8 cellular contexts compared by ENCODE assay signal in genomic region chr11:46277623-46278386, GRCh38. TPM values are rescaled to one million over a fixed set of nuclear protein-coding genes. Genes with fewer than 3 reads are reported as not detected.
A peak's percentile ranks its signal among the peaks of the same experiment; 100 is the strongest.
DNase-seq lines count a peak whose midpoint lies in the region; TF ChIP-seq lines count a peak whose summit lies in the region.

Gene CREB3L1 (plus strand): TSS chr11:46277662. CDS start chr11:46278112, 450 bp downstream.

- peaks cover 47 to 78% (median 60%) of the 10 kb centered on the region in 4 donors for H3K4me1 ChIP-seq in esophagus muscularis mucosa

- no peak for TF ChIP-seq POLR2A in esophagus muscularis mucosa (IDR thresholded peaks at IDR 0.05; ENCODE audit: low read depth)

- peak within 1 kb of the TSS; percentile 83 for H3K27ac Mint-ChIP-seq in osteocyte (ENCODE audit: unreplicated experiment)

- in situ Hi-C loops in G401 (cut with HindIII; ENCODE audit: low sequenced_read_pairs), result no loop called here

- intact Hi-C loops in esophagus muscularis mucosa (cut with DNase I), result no loop called here

- H3K27me3 ChIP-seq in esophagus muscularis mucosa, result peaks cover 0 to 54% (median 16%) of the 10 kb centered on the region in 4 donors

- TF ChIP-seq CTCF in esophagus muscularis mucosa (IDR thresholded peaks at IDR 0.05) (no peak), osteocyte (IDR thresholded peaks at IDR 0.05) (no peak)

- DNase-seq in ELR (ENCODE audit: low read depth) (peak; percentile 49), M059J (ENCODE audit: low read depth) (peak; percentile 23), esophagus muscularis mucosa (ENCODE audit: extremely low spot score) (no peak), osteocyte (ENCODE audit: extremely low spot score, unreplicated experiment) (no peak), NCI-H1048 (lab: John Stamatoyannopoulos, UW) (no peak), NCI-H1694 treated with DMSO at 0.1 percent for 48 hours (lab: John Stamatoyannopoulos, UW) (no peak), G401 (ENCODE audit: low spot score) (no peak)
- DNase-seq in stimulated activated CD4-positive, alpha-beta T cell treated with anti-CD3 and anti-CD28 coated beads, Interleukin-4, amount 100 ng/mL, for 1 hour, result no peak

- H3K36me3 Mint-ChIP-seq in osteocyte (ENCODE audit: unreplicated experiment), result peaks cover 2% of the 10 kb centered on the region

- no peaks in the 10 kb centered on the region for H3K36me3 ChIP-seq in esophagus muscularis mucosa

- H3K4me1 Mint-ChIP-seq in osteocyte (ENCODE audit: unreplicated experiment), result peaks cover 71% of the 10 kb centered on the region

- H3K27me3 Mint-ChIP-seq in osteocyte (ENCODE audit: unreplicated experiment), result no peaks in the 10 kb centered on the region

- no peaks in the 10 kb centered on the region for H3K9me3 ChIP-seq in esophagus muscularis mucosa

- WGBS in esophagus muscularis mucosa, result 7% methylated on average over 4 of the region's 61 CpGs

- H3K4me3 Mint-ChIP-seq in osteocyte (ENCODE audit: unreplicated experiment), result peak within 1 kb of the TSS; percentile 84

- H3K9me3 Mint-ChIP-seq in osteocyte (ENCODE audit: unreplicated experiment), result no peaks in the 10 kb centered on the region

- peak within 1 kb of the TSS; percentile 62 to 76 (median 68) for H3K27ac ChIP-seq in esophagus muscularis mucosa (replicated peaks in 1 of 4)

- no peak for TF ChIP-seq EP300 in esophagus muscularis mucosa (IDR thresholded peaks at IDR 0.05)

- H3K4me3 ChIP-seq in esophagus muscularis mucosa, result peak within 1 kb of the TSS; percentile 52 to 70 (median 56)

RNA-seq across cellular contexts. Expression of gene CREB3L1, which starts in this region (rescaled TPM):
- total RNA-seq in M059J (2014; rRNA removed; shearing (Covaris generic)), result 40.1 and 70.3 TPM in 2 replicates
- 1 to 10 TPM; 1.3 to 8.7 (median 3.7) TPM for total RNA-seq in esophagus muscularis mucosa
- 77.0 and 78.6 TPM in 2 replicates for total RNA-seq in osteocyte
- 2.4 and 7.2 TPM in 2 replicates for total RNA-seq in G401 (2014; rRNA removed; shearing (Covaris generic))

Comparison
In these comparisons a context has a peak if more than half of its experiments do, and no peak if none do; other contexts are left out.
1. DNase-seq: peak in ELR (single experiment) and M059J (single experiment); none in esophagus muscularis mucosa (single experiment), osteocyte (single experiment), NCI-H1048 (single experiment), NCI-H1694 treated with DMSO at 0.1 percent for 48 hours (single experiment), G401 (single experiment) and stimulated activated CD4-positive, alpha-beta T cell treated with anti-CD3 and anti-CD28 coated beads, Interleukin-4, amount 100 ng/mL, for 1 hour (single experiment).